ENCODE assay signal across 8 cellular contexts in genomic region chr6:155177369-155177961, GRCh38.
DNase-seq lines count a peak whose midpoint lies in the region; FAIRE-seq and TF ChIP-seq lines count a peak whose summit lies in the region.

No MANE protein-coding gene starts in this region.

- H3K9me3 ChIP-seq in MG63 = no peaks in the 10 kb centered on the region

- in situ Hi-C loops in SK-MEL-5 (cut with HindIII; ENCODE audit: low pct_unique_long_range_greater_than_20kb, low sequenced_read_pairs) = no loop called here

- H3K4me3 ChIP-seq in AG09309 (ENCODE audit: control insufficient read depth, low read depth, low read length) = no peak overlapping the region
- no peak overlapping the region for H3K4me3 ChIP-seq in GM12864 (ENCODE audit: low read depth, low read length)
- H3K4me3 ChIP-seq in MG63 = no peak overlapping the region

- peak; percentile 57 for TF ChIP-seq CTCF in AG09309 (IDR thresholded peaks at IDR 0.05; ENCODE audit: control insufficient read depth, insufficient read depth, low read depth, low read length, missing control alignments)
- TF ChIP-seq CTCF in GM12864 (IDR thresholded peaks at IDR 0.05; ENCODE audit: low read depth, low read length, missing control alignments) = peak; percentile 51

- TF ChIP-seq POLR2A in H54 (IDR thresholded peaks at IDR 0.05; ENCODE audit: low read depth, low read length) = no peak

- FAIRE-seq in H54 (lab: Jason Lieb, UNC) = no peak

- H3K27me3 ChIP-seq in MG63 = no peaks in the 10 kb centered on the region

- H3K36me3 ChIP-seq in MG63 = no peaks in the 10 kb centered on the region

- no peak for DNase-seq in AG09309 (ENCODE audit: low read depth)
- DNase-seq in GM12864 (ENCODE audit: low read depth) = peak; percentile 61
- peak; percentile 86 for DNase-seq in NAMALWA (ENCODE audit: low spot score)
- peak; percentile 80 for DNase-seq in SK-MEL-5 (ENCODE audit: low read depth, low spot score)
- DNase-seq in dermis blood vessel endothelial cell = peak; percentile 87
- peak; percentile 79 for DNase-seq in midbrain (lab: John Stamatoyannopoulos, UW)
- DNase-seq in H54 (ENCODE audit: insufficient read length, low spot score) = no peak
- no peak for DNase-seq in MG63

Comparison
In these comparisons a context has a peak if more than half of its experiments do, and no peak if none do; other contexts are left out.
1. DNase-seq: peak in GM12864 (single experiment), NAMALWA (single experiment), SK-MEL-5 (single experiment), dermis blood vessel endothelial cell (single experiment) and midbrain (single experiment); none in AG09309 (single experiment), H54 (single experiment) and MG63 (single experiment).